8 cellular contexts compared by ENCODE assay signal in the genomic region with DNA sequence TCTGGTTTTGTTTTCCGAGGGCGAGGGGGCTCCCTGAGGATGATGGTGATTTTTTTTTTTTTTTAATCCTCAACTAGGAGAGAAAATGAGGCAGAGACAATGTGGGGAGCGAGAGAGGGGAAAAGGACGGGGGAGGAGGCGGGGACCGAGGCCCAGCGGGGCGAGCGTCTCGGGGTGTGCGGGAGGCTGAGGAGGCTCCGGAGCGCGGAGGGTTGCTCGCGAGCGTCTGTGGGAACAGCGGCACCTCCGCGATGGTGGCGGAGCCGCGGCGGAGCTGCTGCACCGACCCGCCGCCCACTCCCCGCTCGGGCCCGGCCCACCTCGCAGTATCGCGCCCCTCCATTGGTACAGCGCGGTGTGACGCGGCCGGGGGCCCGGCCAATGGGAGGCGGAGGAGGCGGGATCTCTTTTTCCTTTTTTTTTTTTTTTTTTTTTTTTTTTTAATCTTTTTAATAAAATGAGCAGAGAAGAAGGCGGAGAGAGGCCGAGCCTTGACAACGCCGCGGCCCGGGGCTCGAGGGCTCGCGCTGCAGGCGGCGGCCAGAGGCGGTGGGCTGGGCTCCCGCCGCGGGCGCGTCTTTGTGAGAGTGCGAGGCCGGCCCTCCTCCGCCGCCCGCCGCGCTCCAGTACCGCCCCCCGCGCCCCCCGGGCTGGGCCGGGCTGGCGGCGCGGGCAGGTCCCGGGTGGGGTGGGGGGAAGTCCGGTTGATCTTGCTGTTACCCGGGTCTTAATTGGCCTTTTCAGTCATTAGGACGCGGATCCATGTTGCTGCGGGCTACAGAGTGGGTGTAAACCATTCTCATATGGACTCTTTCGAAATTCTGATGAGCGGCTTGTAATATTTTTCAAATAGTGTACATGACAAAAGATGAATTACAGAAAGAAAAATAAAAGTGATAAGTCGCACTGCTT. TPM values are rescaled to one million over a fixed set of nuclear protein-coding genes. Genes with fewer than 3 reads are reported as not detected.
DNase-seq lines count a peak whose midpoint lies in the region; ATAC-seq and TF ChIP-seq lines count a peak whose summit lies in the region.

A gene (minus strand): TSS at position 228 of the 912 bp plus-strand sequence.

- peak within 1 kb of the TSS; percentile 61 to 78 (median 77) for H3K4me3 ChIP-seq in right lobe of liver

- peak within 1 kb of the TSS; percentile 87 for H3K27ac ChIP-seq in C4-2B
- H3K27ac ChIP-seq in right lobe of liver, result peak within 1 kb of the TSS; percentile 91 to 95 (median 95)

- intact Hi-C loops in right lobe of liver (cut with DNase I), result no loop called here

- ATAC-seq in GM19351 (IDR thresholded peaks at IDR 0.05; ENCODE audit: unreplicated experiment), result peak; percentile 90
- ATAC-seq in HG03520 (IDR thresholded peaks at IDR 0.05; ENCODE audit: unreplicated experiment), result peak; percentile 88
- peak; percentile 93 to 98 (median 97) for ATAC-seq in right lobe of liver

- H3K27me3 ChIP-seq in right lobe of liver, result no peaks in the 10 kb centered on the region

- DNase-seq in NCI-H774 (lab: John Stamatoyannopoulos, UW) (peak; percentile 68), dermis blood vessel endothelial cell (peak; percentile 96), right lobe of liver (peak; percentile 95 to 96 (median 95))
- peak; percentile 92 to 98 for DNase-seq in activated CD4-positive, alpha-beta T cell treated with anti-CD3 and anti-CD28 coated beads, Interleukin-2, amount 50 U/mL, for 24 hours (ENCODE audit: low read depth in 1 of 2, low spot score in 1 of 2)
- peak; percentile 96 for DNase-seq in stimulated activated CD4-positive, alpha-beta T cell treated with anti-CD3 and anti-CD28 coated beads, Interleukin-4, amount 100 ng/mL, for 24 hours

- TF ChIP-seq CTCF in C4-2B (conservative IDR thresholded peaks at IDR 0.05), result no peak; the same call in 1 of the 2 replicates
- TF ChIP-seq CTCF in right lobe of liver (IDR thresholded peaks at IDR 0.05), result peak in 2 of 4 donors; percentile 11 to 21

- WGBS in right lobe of liver (ENCODE audit: insufficient coverage, low coverage, low lambda C conversion rate, missing lambda C conversion rate), result under 1% methylated on average over 32 of the region's 82 CpGs

- no peaks in the 10 kb centered on the region for H3K36me3 ChIP-seq in right lobe of liver

- H3K4me1 ChIP-seq in right lobe of liver, result peaks cover 0 to 26% (median 7%) of the 10 kb centered on the region in 4 donors

- peak; percentile 93 for TF ChIP-seq POLR2A in right lobe of liver (IDR thresholded peaks at IDR 0.05)

- H3K9me3 ChIP-seq in right lobe of liver, result no peaks in the 10 kb centered on the region

RNA-seq across cellular contexts. Expression of the gene that starts here (rescaled TPM):
- total RNA-seq in dermis blood vessel endothelial cell (50.7 and 70.7 TPM in 2 replicates), right lobe of liver (10 to 100 TPM; 17.5 to 38.4 (median 25.0) TPM)

Comparison
In these comparisons a context has a peak if more than half of its experiments do, and no peak if none do; other contexts are left out.
1. Peak in every context shown above with its lines: DNase-seq, ATAC-seq, H3K4me3 ChIP-seq and H3K27ac ChIP-seq.